7 cellular contexts compared by ENCODE assay signal in genomic region chr1:211476200-211476849, GRCh38. TPM values are rescaled to one million over a fixed set of nuclear protein-coding genes. Genes with fewer than 3 reads are reported as not detected.
A peak's percentile ranks its signal among the peaks of the same experiment; 100 is the strongest.
DNase-seq lines count a peak whose midpoint lies in the region; ATAC-seq and TF ChIP-seq lines count a peak whose summit lies in the region.

No MANE protein-coding gene starts in this region.

- H3K9me3 Mint-ChIP-seq in activated CD4-positive, alpha-beta T cell treated with anti-CD3 and anti-CD28 coated beads, Interleukin-2, amount 10 ng/mL, durations not matched to agents 24 days and 14 days: no peaks in the 10 kb centered on the region

- H2BK120ac ChIP-seq in mesendoderm (ENCODE audit: low read depth, low read length): no peak overlapping the region

- no peak overlapping the region for H3K4me2 ChIP-seq in mesendoderm (ENCODE audit: low read length)

- H3K56ac ChIP-seq in mesendoderm (ENCODE audit: low read length): no peak overlapping the region

- H3K9ac ChIP-seq in mesendoderm (ENCODE audit: low read length): no peak overlapping the region

- H4K5ac ChIP-seq in mesendoderm (ENCODE audit: low read length): no peak overlapping the region

- DNase-seq in NCI-H460 (ENCODE audit: extremely low read depth, low read depth): peak; percentile 71
- DNase-seq in activated CD4-positive, alpha-beta T cell treated with anti-CD3 and anti-CD28 coated beads, Interleukin-2, amount 10 ng/mL, durations not matched to agents 24 days and 14 days: peak; percentile 93
- DNase-seq in dorsolateral prefrontal cortex: peak in 6 of 10 donors; percentile 45 to 67 (median 56)
- peak; percentile 73 for DNase-seq in mesendoderm
- DNase-seq in stimulated activated CD8-positive, alpha-beta memory T cell treated with anti-CD3 and anti-CD28 coated beads, Interleukin-2, amount 100 ng/mL, for 48 hours (ENCODE audit: low read depth in 2 of 2): peak; percentile 46 to 65

- no peak overlapping the region for H4K8ac ChIP-seq in mesendoderm (ENCODE audit: low read depth, low read length)

- H3K27me3 ChIP-seq in dorsolateral prefrontal cortex (peaks cover 0 to 28% (median 4%) of the 10 kb centered on the region in 45 donors), mesendoderm (ENCODE audit: insufficient read depth, low read length, poor library complexity) (no peaks in the 10 kb centered on the region)

- H2BK15ac ChIP-seq in mesendoderm (replicated peaks; ENCODE audit: low read depth): no peak overlapping the region

- H3K4me1 ChIP-seq in mesendoderm (ENCODE audit: control insufficient read depth, low read depth, low read length): no peaks in the 10 kb centered on the region

- no peak overlapping the region for H3K4me3 ChIP-seq in dorsolateral prefrontal cortex
- H3K4me3 ChIP-seq in mesendoderm (ENCODE audit: low read length): no peak overlapping the region

- H3K27ac ChIP-seq in dorsolateral prefrontal cortex (no peak overlapping the region), mesendoderm (ENCODE audit: low read depth, low read length) (no peak overlapping the region)

- H3K4me1 Mint-ChIP-seq in activated CD4-positive, alpha-beta T cell treated with anti-CD3 and anti-CD28 coated beads, Interleukin-2, amount 10 ng/mL, durations not matched to agents 24 days and 14 days: peaks cover 2% of the 10 kb centered on the region

- no peak overlapping the region for H2AK5ac ChIP-seq in mesendoderm (ENCODE audit: low read length)

- H3K36me3 Mint-ChIP-seq in activated CD4-positive, alpha-beta T cell treated with anti-CD3 and anti-CD28 coated beads, Interleukin-2, amount 10 ng/mL, durations not matched to agents 24 days and 14 days (ENCODE audit: low read depth): no peaks in the 10 kb centered on the region

- H3K27ac Mint-ChIP-seq in activated CD4-positive, alpha-beta T cell treated with anti-CD3 and anti-CD28 coated beads, Interleukin-2, amount 10 ng/mL, durations not matched to agents 24 days and 14 days: no peak overlapping the region

- no peak overlapping the region for H3K18ac ChIP-seq in mesendoderm (ENCODE audit: low read length)

- intact Hi-C loops in activated CD4-positive, alpha-beta T cell treated with anti-CD3 and anti-CD28 coated beads, Interleukin-2, amount 10 ng/mL, durations not matched to agents 24 days and 14 days (cut with micrococcal nuclease): loop anchor here (1.0 to 10.0 kb wide), 5 partner anchors 38 to 1029 kb away; partner anchors contain the start of gene KCNH1
- intact Hi-C loops in dorsolateral prefrontal cortex (cut with DNase I): loop anchor here in 1 of 2 donors (5.0 kb wide), 1 partner anchor 1069 kb away; no protein-coding TSS in a partner anchor

- TF ChIP-seq CTCF in GM12873 (IDR thresholded peaks at IDR 0.05; ENCODE audit: insufficient read depth, low read depth, low read length, missing control alignments) (peak; percentile 89), dorsolateral prefrontal cortex (IDR thresholded peaks at IDR 0.05 in 54 of 56, conservative IDR thresholded peaks at IDR 0.05 in 2 of 56; ENCODE audit: low read depth in 1 of 56, partially characterized antibody in 56 of 56) (peak in 55 of 56 donors; percentile 59 to 86 (median 73))

- H2BK5ac ChIP-seq in mesendoderm (ENCODE audit: low read length): no peak overlapping the region

- H3K27me3 Mint-ChIP-seq in activated CD4-positive, alpha-beta T cell treated with anti-CD3 and anti-CD28 coated beads, Interleukin-2, amount 10 ng/mL, durations not matched to agents 24 days and 14 days: peaks cover 22% of the 10 kb centered on the region

- no peak overlapping the region for H3K4ac ChIP-seq in mesendoderm (ENCODE audit: low read depth, low read length)

- ATAC-seq in HG03039 (IDR thresholded peaks at IDR 0.05; ENCODE audit: unreplicated experiment): peak; percentile 54

- no peaks in the 10 kb centered on the region for H3K36me3 ChIP-seq in mesendoderm (ENCODE audit: control insufficient read depth, insufficient read depth, low read length)

- H3K79me2 ChIP-seq in mesendoderm (ENCODE audit: control insufficient read depth, insufficient read depth, low read length): no peaks in the 10 kb centered on the region

- no peak overlapping the region for H3K4me3 Mint-ChIP-seq in activated CD4-positive, alpha-beta T cell treated with anti-CD3 and anti-CD28 coated beads, Interleukin-2, amount 10 ng/mL, durations not matched to agents 24 days and 14 days

- H3K79me1 ChIP-seq in mesendoderm (ENCODE audit: low read length): no peaks in the 10 kb centered on the region

- no CpG with 5 or more reads among the region's 3 CpGs for WGBS in mesendoderm (ENCODE audit: extremely low coverage, insufficient coverage, low lambda C conversion rate)

- H3K23ac ChIP-seq in mesendoderm (ENCODE audit: low read length): no peak overlapping the region

RNA-seq across cellular contexts. Expression of gene RD3, which starts 15.6 kb away (rescaled TPM):
- total RNA-seq in NCI-H460 (2014; rRNA removed; shearing (Covaris generic)): not detected in 2 replicates
- not detected in 2 replicates for polyA plus RNA-seq in NCI-H460 (2014; cell fraction: nucleus; rRNA removed)
- total RNA-seq in activated CD4-positive, alpha-beta T cell treated with anti-CD3 and anti-CD28 coated beads, Interleukin-2, amount 10 ng/mL, durations not matched to agents 24 days and 14 days: not detected in 2 replicates
- under 1 TPM in 11 of 120 experiments, not detected in 109; 0.12 to 0.22 (median 0.16) TPM for total RNA-seq in dorsolateral prefrontal cortex
- 0.08 TPM for polyA plus RNA-seq in mesendoderm (2013, experiment 1 of 2)
- polyA plus RNA-seq in mesendoderm (2013, experiment 2 of 2): 0.11 TPM
